In genomic region chr9:95082401-95083084, GRCh38 we compare ENCODE assay signal across 16 cellular contexts.
A peak's percentile ranks its signal among the peaks of the same experiment; 100 is the strongest.
DNase-seq lines count a peak whose midpoint lies in the region; ATAC-seq and TF ChIP-seq lines count a peak whose summit lies in the region.
"Had no signal": no experiment of that assay in that cellular context is flagged by ENCODE, and none has a peak within 500 bp of the region (broad histone marks: within the 10 kb centered on the region; RNA-seq: fewer than 3 reads in every experiment).

No MANE protein-coding gene starts in this region.

- H3K36me3 ChIP-seq in GM23248 (ENCODE audit: low read depth) (peaks cover 89% of the 10 kb centered on the region), stomach (peaks cover 45 to 71% (median 62%) of the 10 kb centered on the region in 4 donors)

- H3K4me1 ChIP-seq in GM23248 (ENCODE audit: insufficient read depth) (no peaks in the 10 kb centered on the region), stomach (peaks cover 51 to 99% (median 74%) of the 10 kb centered on the region in 4 donors)

- H3K9me3 ChIP-seq in GM23248 (ENCODE audit: low read depth) = no peaks in the 10 kb centered on the region
- no peaks in the 10 kb centered on the region for H3K9me3 ChIP-seq in stomach
- H3K9me3 ChIP-seq: body of pancreas had no signal

- H3K27ac ChIP-seq in GM23248 = 0 out of 2 replicates have a peak overlapping the region, but pooled peaks have one; percentile 1
- H3K27ac ChIP-seq in stomach = peak overlapping the region; percentile 3 to 91 (median 79)

- H3K79me2 ChIP-seq in GM23248 (ENCODE audit: insufficient read depth) = peaks cover 99% of the 10 kb centered on the region

- peak overlapping the region; percentile 64 for H3K27ac Mint-ChIP-seq in nephron progenitor cell

- no peak for ATAC-seq in HG02970 (IDR thresholded peaks at IDR 0.05; ENCODE audit: low FRiP score, unreplicated experiment)
- ATAC-seq: body of pancreas; stimulated activated naive CD8-positive, alpha-beta T cell treated with anti-CD3 and anti-CD28 coated beads, Interleukin-15, amount 100 ng/mL, for 72 hours had no signal

- H3K9ac ChIP-seq in GM23248 = no peak overlapping the region

- no peaks in the 10 kb centered on the region for H3K27me3 Mint-ChIP-seq in nephron progenitor cell (ENCODE audit: low read depth, poor library complexity)
- H3K27me3 Mint-ChIP-seq: activated naive CD4-positive, alpha-beta T cell treated with anti-CD3 and anti-CD28 coated beads, Interleukin-2, amount 10 ng/mL, durations not matched to agents 7 days and 5 days; stimulated activated naive CD8-positive, alpha-beta T cell treated with anti-CD3 and anti-CD28 coated beads, Interleukin-15, amount 100 ng/mL, for 72 hours had no signal

- 87 to 89% methylated on average over 18 of the region's 18 CpGs for WGBS in GM23248 (ENCODE audit: low coverage in 1 of 2, low lambda C conversion rate in 2 of 2, missing lambda C conversion rate in 2 of 2), 2 experiments
- 54 to 69% (median 59%) methylated on average over 18 of the region's 18 CpGs for WGBS in stomach, 5 donors

- H3K9me2 ChIP-seq in GM23248 (ENCODE audit: insufficient read depth) = no peaks in the 10 kb centered on the region

- peaks cover 56% of the 10 kb centered on the region for H3K36me3 Mint-ChIP-seq in nephron progenitor cell (ENCODE audit: low read depth)
- H3K36me3 Mint-ChIP-seq: activated naive CD4-positive, alpha-beta T cell treated with anti-CD3 and anti-CD28 coated beads, Interleukin-2, amount 10 ng/mL, durations not matched to agents 7 days and 5 days had no signal

- H3K4me3 ChIP-seq in GM23248 (no peak overlapping the region), stomach (no peak overlapping the region)
- H3K4me3 ChIP-seq: body of pancreas had no signal

- peaks cover 17% of the 10 kb centered on the region for H4K20me1 ChIP-seq in GM23248 (ENCODE audit: insufficient read depth)

- in situ Hi-C loops in GM23248 (cut with MboI) = no loop called here

- peaks cover 60% of the 10 kb centered on the region; the same call in 1 of the 2 replicates for H3F3A ChIP-seq in GM23248 (ENCODE audit: insufficient read depth)

- H3K9me3 Mint-ChIP-seq in nephron progenitor cell = no peaks in the 10 kb centered on the region
- H3K9me3 Mint-ChIP-seq: activated naive CD4-positive, alpha-beta T cell treated with anti-CD3 and anti-CD28 coated beads, Interleukin-2, amount 10 ng/mL, durations not matched to agents 7 days and 5 days; stimulated activated naive CD8-positive, alpha-beta T cell treated with anti-CD3 and anti-CD28 coated beads, Interleukin-15, amount 100 ng/mL, for 72 hours had no signal

- TF ChIP-seq CTCF in nephron progenitor cell (IDR thresholded peaks at IDR 0.05) = no peak
- TF ChIP-seq CTCF in stomach (IDR thresholded peaks at IDR 0.05) = no peak

- no peak overlapping the region for H2AFZ ChIP-seq in GM23248

- H3K4me2 ChIP-seq in GM23248 (ENCODE audit: unreplicated experiment) = no peak overlapping the region

- intact Hi-C loops in stomach (cut with DNase I; ENCODE audit: low total_unique reads) = no loop called here

- no peak overlapping the region for H3K4me3 Mint-ChIP-seq in nephron progenitor cell
- H3K4me3 Mint-ChIP-seq: activated naive CD4-positive, alpha-beta T cell treated with anti-CD3 and anti-CD28 coated beads, Interleukin-2, amount 10 ng/mL, durations not matched to agents 7 days and 5 days; stimulated activated naive CD8-positive, alpha-beta T cell treated with anti-CD3 and anti-CD28 coated beads, Interleukin-15, amount 100 ng/mL, for 72 hours had no signal

- no peak for TF ChIP-seq POLR2A in stomach (IDR thresholded peaks at IDR 0.05)

- no peak for TF ChIP-seq EP300 in stomach (IDR thresholded peaks at IDR 0.05)

- H3K27me3 ChIP-seq in GM23248 (replicated peaks; ENCODE audit: insufficient read depth) = no peaks in the 10 kb centered on the region
- H3K27me3 ChIP-seq in stomach = no peaks in the 10 kb centered on the region
- H3K27me3 ChIP-seq: body of pancreas had no signal

- no peak for DNase-seq in GM23248
- DNase-seq in cerebellum (ENCODE audit: low spot score) = peak; percentile 48
- no peak for DNase-seq in nephron progenitor cell
- DNase-seq in stomach = peak; percentile 25
- DNase-seq in mucosa of gallbladder (ENCODE audit: low spot score) = no peak
- no peak for DNase-seq in SIG-M5 treated with dmso at 0.1 percent for 504 hours (lab: John Stamatoyannopoulos, UW; ENCODE audit: unreplicated experiment)
- DNase-seq in activated gamma-delta T cell treated with Interleukin-2 at 50 U/mL for 16 hours = no peak
- DNase-seq: activated naive CD4-positive, alpha-beta T cell treated with anti-CD3 and anti-CD28 coated beads, Interleukin-2, amount 10 ng/mL, durations not matched to agents 7 days and 5 days; activated T-cell treated with anti-CD3 and anti-CD28 coated beads for 4 hours; EL; IMR-90; MM.1S; NCI-H187 treated with DMSO at 0.1 percent for 48 hours; stimulated activated naive CD8-positive, alpha-beta T cell treated with anti-CD3 and anti-CD28 coated beads, Interleukin-15, amount 100 ng/mL, for 72 hours had no signal

- peaks cover 42% of the 10 kb centered on the region for H3K4me1 Mint-ChIP-seq in nephron progenitor cell
- H3K4me1 Mint-ChIP-seq: activated naive CD4-positive, alpha-beta T cell treated with anti-CD3 and anti-CD28 coated beads, Interleukin-2, amount 10 ng/mL, durations not matched to agents 7 days and 5 days; stimulated activated naive CD8-positive, alpha-beta T cell treated with anti-CD3 and anti-CD28 coated beads, Interleukin-15, amount 100 ng/mL, for 72 hours had no signal

Comparison
In these comparisons a context has a peak if more than half of its experiments do, and no peak if none do; other contexts are left out.
1. DNase-seq: peak in cerebellum (single experiment) and stomach (single experiment); none in GM23248 (single experiment), nephron progenitor cell (single experiment), mucosa of gallbladder (single experiment), SIG-M5 treated with dmso at 0.1 percent for 504 hours (single experiment) and activated gamma-delta T cell treated with Interleukin-2 at 50 U/mL for 16 hours (single experiment).